ENCODE assay signal across 30 cellular contexts in the genomic region with DNA sequence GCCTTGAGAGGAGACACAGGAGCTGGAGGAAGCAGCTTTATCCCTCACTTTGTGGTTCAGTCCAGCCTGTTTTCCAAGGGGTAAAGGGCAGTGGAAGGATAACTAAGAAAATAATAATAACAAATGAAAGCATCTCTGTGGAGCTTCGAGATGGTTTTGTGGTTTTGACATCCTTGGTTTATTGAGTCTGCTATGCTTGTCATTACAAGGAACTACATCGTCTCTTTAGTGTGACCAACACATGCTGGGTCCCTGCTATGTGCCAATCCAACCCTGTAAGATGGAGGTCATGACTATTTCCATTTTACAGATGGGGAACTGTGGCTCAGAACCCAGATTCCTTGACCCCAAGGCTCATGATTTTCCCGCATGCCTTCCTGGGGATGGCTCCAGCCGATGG.
DNase-seq lines count a peak whose midpoint lies in the region; ATAC-seq and TF ChIP-seq lines count a peak whose summit lies in the region.
"Had no signal": no experiment of that assay in that cellular context is flagged by ENCODE, and none has a peak within 500 bp of the region (broad histone marks: within the 10 kb centered on the region; RNA-seq: fewer than 3 reads in every experiment).

No MANE protein-coding gene starts in this region.

- no peak overlapping the region for H3K4me3 Mint-ChIP-seq in activated CD4-positive, alpha-beta memory T cell treated with anti-CD3 and anti-CD28 coated beads, Interleukin-2, amount 10 ng/mL, durations not matched to agents 7 days and 5 days
- no peak overlapping the region for H3K4me3 Mint-ChIP-seq in activated CD4-positive, alpha-beta memory T cell treated with anti-CD3 and anti-CD28 coated beads for 36 hours
- H3K4me3 Mint-ChIP-seq in activated T-helper 2 cell treated with anti-CD3 and anti-CD28 coated beads, Interferon-gamma antibody, Interleukin-2, Interleukin-4, amounts not matched to agents 10 μg/mL and 5 μg/mL and 100 μg/mL, durations not matched to agents 14 hours and 24 hours and 36 hours (ENCODE audit: low read depth) = no peak overlapping the region
- H3K4me3 Mint-ChIP-seq in naive thymus-derived CD4-positive, alpha-beta T cell = peak overlapping the region in 5 of 10 donors; percentile 5 to 66 (median 40)
- H3K4me3 Mint-ChIP-seq: activated CD4-positive, alpha-beta T cell treated with anti-CD3 and anti-CD28 coated beads for 36 hours; nephron; type B pancreatic cell had no signal

- peak overlapping the region; percentile 47 for H3K27ac Mint-ChIP-seq in activated CD4-positive, alpha-beta memory T cell treated with anti-CD3 and anti-CD28 coated beads, Interleukin-2, amount 10 ng/mL, durations not matched to agents 7 days and 5 days
- no peak overlapping the region for H3K27ac Mint-ChIP-seq in activated CD4-positive, alpha-beta memory T cell treated with anti-CD3 and anti-CD28 coated beads for 36 hours
- peak overlapping the region; percentile 84 for H3K27ac Mint-ChIP-seq in activated T-helper 2 cell treated with anti-CD3 and anti-CD28 coated beads, Interferon-gamma antibody, Interleukin-2, Interleukin-4, amounts not matched to agents 10 μg/mL and 5 μg/mL and 100 μg/mL, durations not matched to agents 14 hours and 24 hours and 36 hours
- H3K27ac Mint-ChIP-seq in naive thymus-derived CD4-positive, alpha-beta T cell = peak overlapping the region in 8 of 9 donors; percentile 25 to 92 (median 52)
- H3K27ac Mint-ChIP-seq: activated CD4-positive, alpha-beta T cell treated with anti-CD3 and anti-CD28 coated beads for 36 hours; nephron; type B pancreatic cell had no signal

- H3K9me3 ChIP-seq in KOPT-K1 (ENCODE audit: insufficient read depth, low read length, poor library complexity, severe bottlenecking) (no peaks in the 10 kb centered on the region), right atrium auricular region (no peaks in the 10 kb centered on the region)
- H3K9me3 ChIP-seq in naive thymus-derived CD4-positive, alpha-beta T cell (ENCODE audit: control insufficient read depth in 2 of 3, low read length in 3 of 3) = no peaks in the 10 kb centered on the region
- H3K9me3 ChIP-seq: A549, HAP-1, heart left ventricle, MG63, ovary had no signal

- H3K4me3 ChIP-seq in naive thymus-derived CD4-positive, alpha-beta T cell (ENCODE audit: low read length) = no peak overlapping the region
- H3K4me3 ChIP-seq in right atrium auricular region = no peak overlapping the region
- H3K4me3 ChIP-seq: A549, HAP-1, heart left ventricle, MG63, ovary had no signal

- TF ChIP-seq CTCF in right atrium auricular region (IDR thresholded peaks at IDR 0.05) = no peak

- no peaks in the 10 kb centered on the region for H3K27me3 ChIP-seq in naive thymus-derived CD4-positive, alpha-beta T cell (ENCODE audit: control insufficient read depth in 2 of 2, insufficient read depth in 2 of 2, low read length in 2 of 2)
- H3K27me3 ChIP-seq in right atrium auricular region = peaks cover 4 to 14% of the 10 kb centered on the region in 2 donors
- H3K27me3 ChIP-seq: ovary had no signal

- peak; percentile 21 for DNase-seq in activated CD4-positive, alpha-beta memory T cell treated with anti-CD3 and anti-CD28 coated beads, Interleukin-2, amount 10 ng/mL, durations not matched to agents 7 days and 5 days
- no peak for DNase-seq in activated CD4-positive, alpha-beta memory T cell treated with anti-CD3 and anti-CD28 coated beads for 36 hours
- no peak for DNase-seq in activated T-helper 2 cell treated with anti-CD3 and anti-CD28 coated beads, Interferon-gamma antibody, Interleukin-2, Interleukin-4, amounts not matched to agents 10 μg/mL and 5 μg/mL and 100 μg/mL, durations not matched to agents 14 hours and 24 hours and 36 hours (ENCODE audit: low spot score)
- DNase-seq in naive thymus-derived CD4-positive, alpha-beta T cell = peak in 1 of 9 donors; percentile 13
- DNase-seq in right atrium auricular region (ENCODE audit: low spot score) (no peak), CD1c-positive myeloid dendritic cell (ENCODE audit: extremely low spot score) (no peak)
- DNase-seq in stimulated activated CD4-positive, alpha-beta T cell treated with anti-CD3 and anti-CD28 coated beads, Interleukin-4, amount 100 ng/mL, for 1 hour = no peak
- DNase-seq: activated CD4-positive, alpha-beta T cell treated with anti-CD3 and anti-CD28 coated beads for 36 hours; activated CD8-positive, alpha-beta memory T cell treated with anti-CD3 and anti-CD28 coated beads, Interleukin-2, amount 50 U/mL, for 48 hours; activated effector memory CD4-positive, alpha-beta T cell treated with anti-CD3 and anti-CD28 coated beads, Interleukin-2, amount 50 U/mL, for 16 hours; AML-193; amniotic stem cell; Calu3; effector memory CD4-positive, alpha-beta T cell; foreskin fibroblast; heart left ventricle; MG63; midbrain; NCI-H1436 treated with DMSO at 0.1 percent for 48 hours; NCI-H2107; NCI-H748 treated with DMSO at 0.1 percent for 48 hours; ovary; stimulated activated CD4-positive, alpha-beta T cell treated with anti-CD3 and anti-CD28 coated beads, Interleukin-2, amount 100 ng/mL, for 24 hours; substantia nigra had no signal

- no peaks in the 10 kb centered on the region for H3K36me3 Mint-ChIP-seq in activated CD4-positive, alpha-beta memory T cell treated with anti-CD3 and anti-CD28 coated beads, Interleukin-2, amount 10 ng/mL, durations not matched to agents 7 days and 5 days (ENCODE audit: low read depth)
- H3K36me3 Mint-ChIP-seq in activated CD4-positive, alpha-beta memory T cell treated with anti-CD3 and anti-CD28 coated beads for 36 hours = no peaks in the 10 kb centered on the region
- no peaks in the 10 kb centered on the region for H3K36me3 Mint-ChIP-seq in activated T-helper 2 cell treated with anti-CD3 and anti-CD28 coated beads, Interferon-gamma antibody, Interleukin-2, Interleukin-4, amounts not matched to agents 10 μg/mL and 5 μg/mL and 100 μg/mL, durations not matched to agents 14 hours and 24 hours and 36 hours (ENCODE audit: low read depth)
- peaks cover 0 to 11% (median 0%) of the 10 kb centered on the region in 5 donors for H3K36me3 Mint-ChIP-seq in naive thymus-derived CD4-positive, alpha-beta T cell
- H3K36me3 Mint-ChIP-seq: type B pancreatic cell had no signal

- intact Hi-C loops in activated CD4-positive, alpha-beta memory T cell treated with anti-CD3 and anti-CD28 coated beads for 36 hours (cut with micrococcal nuclease) = loop anchor here (10.0 kb wide), 1 partner anchor 181 kb away; the partner anchor contains the start of gene GGNBP2
- intact Hi-C loops in activated T-helper 2 cell treated with anti-CD3 and anti-CD28 coated beads, Interferon-gamma antibody, Interleukin-2, Interleukin-4, amounts not matched to agents 10 μg/mL and 5 μg/mL and 100 μg/mL, durations not matched to agents 14 hours and 24 hours and 36 hours (cut with micrococcal nuclease) = no loop called here
- intact Hi-C loops in naive thymus-derived CD4-positive, alpha-beta T cell (cut with micrococcal nuclease) = no loop called here

- peaks cover 56% of the 10 kb centered on the region for H3K4me1 Mint-ChIP-seq in activated CD4-positive, alpha-beta memory T cell treated with anti-CD3 and anti-CD28 coated beads, Interleukin-2, amount 10 ng/mL, durations not matched to agents 7 days and 5 days
- H3K4me1 Mint-ChIP-seq in activated CD4-positive, alpha-beta memory T cell treated with anti-CD3 and anti-CD28 coated beads for 36 hours (ENCODE audit: low read depth) = peaks cover 49% of the 10 kb centered on the region
- H3K4me1 Mint-ChIP-seq in activated T-helper 2 cell treated with anti-CD3 and anti-CD28 coated beads, Interferon-gamma antibody, Interleukin-2, Interleukin-4, amounts not matched to agents 10 μg/mL and 5 μg/mL and 100 μg/mL, durations not matched to agents 14 hours and 24 hours and 36 hours (ENCODE audit: low read depth) = peaks cover 60% of the 10 kb centered on the region
- peaks cover 48 to 80% (median 76%) of the 10 kb centered on the region in 7 donors for H3K4me1 Mint-ChIP-seq in naive thymus-derived CD4-positive, alpha-beta T cell

- H3K9me3 Mint-ChIP-seq in activated CD4-positive, alpha-beta memory T cell treated with anti-CD3 and anti-CD28 coated beads, Interleukin-2, amount 10 ng/mL, durations not matched to agents 7 days and 5 days = no peaks in the 10 kb centered on the region
- no peaks in the 10 kb centered on the region for H3K9me3 Mint-ChIP-seq in activated CD4-positive, alpha-beta memory T cell treated with anti-CD3 and anti-CD28 coated beads for 36 hours
- no peaks in the 10 kb centered on the region for H3K9me3 Mint-ChIP-seq in activated T-helper 2 cell treated with anti-CD3 and anti-CD28 coated beads, Interferon-gamma antibody, Interleukin-2, Interleukin-4, amounts not matched to agents 10 μg/mL and 5 μg/mL and 100 μg/mL, durations not matched to agents 14 hours and 24 hours and 36 hours
- H3K9me3 Mint-ChIP-seq in naive thymus-derived CD4-positive, alpha-beta T cell = peaks cover 0 to 2% (median 0%) of the 10 kb centered on the region in 11 donors
- H3K9me3 Mint-ChIP-seq: nephron, type B pancreatic cell had no signal

- no peak for ATAC-seq in naive thymus-derived CD4-positive, alpha-beta T cell
- ATAC-seq: A549; activated CD4-positive, alpha-beta T cell treated with anti-CD3 and anti-CD28 coated beads for 36 hours; esophagus mucosa; heart left ventricle had no signal

- H3K4me1 ChIP-seq in naive thymus-derived CD4-positive, alpha-beta T cell (ENCODE audit: control insufficient read depth in 2 of 2, insufficient read depth in 2 of 2, low read length in 2 of 2) = peaks cover 25 to 64% of the 10 kb centered on the region in 2 donors
- peaks cover 0 to 14% of the 10 kb centered on the region in 2 donors for H3K4me1 ChIP-seq in right atrium auricular region

- H3K36me3 ChIP-seq in KOPT-K1 (ENCODE audit: insufficient read depth, low read length) (no peaks in the 10 kb centered on the region), right atrium auricular region (no peaks in the 10 kb centered on the region)
- no peaks in the 10 kb centered on the region for H3K36me3 ChIP-seq in naive thymus-derived CD4-positive, alpha-beta T cell (ENCODE audit: control insufficient read depth in 2 of 3, insufficient read depth in 3 of 3, low read length in 3 of 3)
- H3K36me3 ChIP-seq: HAP-1, heart left ventricle, MG63, ovary had no signal

- H3K27ac ChIP-seq in KOPT-K1 (ENCODE audit: low read depth, low read length, poor library complexity, severe bottlenecking) (peak overlapping the region; percentile 78), right atrium auricular region (no peak overlapping the region)
- H3K27ac ChIP-seq in naive thymus-derived CD4-positive, alpha-beta T cell (ENCODE audit: low read depth, low read length) = peak overlapping the region; percentile 34
- H3K27ac ChIP-seq: A549, heart left ventricle, ovary had no signal

- H3K27me3 Mint-ChIP-seq in activated CD4-positive, alpha-beta memory T cell treated with anti-CD3 and anti-CD28 coated beads, Interleukin-2, amount 10 ng/mL, durations not matched to agents 7 days and 5 days = peaks cover 12% of the 10 kb centered on the region
- H3K27me3 Mint-ChIP-seq in activated CD4-positive, alpha-beta memory T cell treated with anti-CD3 and anti-CD28 coated beads for 36 hours = no peaks in the 10 kb centered on the region
- H3K27me3 Mint-ChIP-seq in activated T-helper 2 cell treated with anti-CD3 and anti-CD28 coated beads, Interferon-gamma antibody, Interleukin-2, Interleukin-4, amounts not matched to agents 10 μg/mL and 5 μg/mL and 100 μg/mL, durations not matched to agents 14 hours and 24 hours and 36 hours (ENCODE audit: low read depth) = peaks cover 3% of the 10 kb centered on the region
- H3K27me3 Mint-ChIP-seq in naive thymus-derived CD4-positive, alpha-beta T cell = peaks cover 0 to 8% (median 4%) of the 10 kb centered on the region in 5 donors
- H3K27me3 Mint-ChIP-seq: activated CD4-positive, alpha-beta T cell treated with anti-CD3 and anti-CD28 coated beads for 36 hours had no signal

- POLR2A ChIA-PET in activated CD4-positive, alpha-beta memory T cell treated with anti-CD3 and anti-CD28 coated beads, Interleukin-2, amount 10 ng/mL, durations not matched to agents 7 days and 5 days (lab: Charles Lee) = interaction anchor here (1.9 to 2.0 kb wide), 2 partner anchors 8 to 223 kb away, joined by 4 to 5 read pairs; partner anchors contain the start of gene AATF
- POLR2A ChIA-PET in activated CD4-positive, alpha-beta memory T cell treated with anti-CD3 and anti-CD28 coated beads for 36 hours (lab: Charles Lee) = no interaction called here
- POLR2A ChIA-PET in naive thymus-derived CD4-positive, alpha-beta T cell (lab: Charles Lee) = no interaction called here

- CTCF ChIA-PET in activated CD4-positive, alpha-beta memory T cell treated with anti-CD3 and anti-CD28 coated beads, Interleukin-2, amount 10 ng/mL, durations not matched to agents 7 days and 5 days (lab: Charles Lee) = interaction anchor here (0.6 to 1.7 kb wide), 4 partner anchors 18 to 672 kb away, joined by 3 to 5 read pairs (median 4); no protein-coding TSS in a partner anchor
- CTCF ChIA-PET in activated CD4-positive, alpha-beta memory T cell treated with anti-CD3 and anti-CD28 coated beads for 36 hours (lab: Charles Lee) = interaction anchor here (1.1 to 1.5 kb wide), 2 partner anchors 29 to 322 kb away, joined by 4 read pairs; no protein-coding TSS in a partner anchor
- CTCF ChIA-PET in naive thymus-derived CD4-positive, alpha-beta T cell (lab: Charles Lee) = interaction anchor here (0.7 to 0.8 kb wide), 3 partner anchors 8 to 26 kb away, joined by 3 to 4 read pairs (median 3); no protein-coding TSS in a partner anchor

Comparison
In these comparisons a context has a peak if more than half of its experiments do, and no peak if none do; other contexts are left out.
1. H3K27ac ChIP-seq: peak in KOPT-K1 (single experiment) and naive thymus-derived CD4-positive, alpha-beta T cell (single experiment); none in right atrium auricular region (0 of 2).